1 cellular context compared by ENCODE assay signal in the genomic region with DNA sequence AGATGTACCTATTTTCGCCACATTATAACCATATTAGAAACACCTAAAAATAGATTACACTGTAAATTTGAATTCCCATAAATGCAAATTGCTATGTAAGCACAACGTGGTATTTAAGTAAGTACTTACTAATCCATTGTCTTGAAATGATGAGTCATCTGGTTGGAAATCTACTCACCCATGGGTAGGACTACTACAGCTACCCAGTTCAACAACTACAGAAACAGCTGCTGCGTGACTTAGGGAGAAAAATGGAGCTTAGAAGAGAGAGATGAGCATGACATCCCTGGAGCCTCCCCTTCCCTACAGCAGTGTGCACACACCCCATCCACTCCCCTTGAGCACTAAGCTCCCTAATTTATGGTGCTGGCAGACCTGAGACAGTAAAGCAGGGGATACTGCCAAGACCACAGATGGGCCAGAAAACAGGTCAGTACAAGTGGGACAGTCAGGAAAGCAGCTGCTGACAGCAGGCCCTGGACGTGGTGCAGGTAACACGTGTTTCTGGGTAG.
TF ChIP-seq lines count a peak whose summit lies in the region.

No MANE protein-coding gene starts in this region.

TF ChIP-seq in GM12878, 131 proteins besides CTCF, POLR2A, EP300 and RAD21:
- TF ChIP-seq POU2F2 (IDR thresholded peaks at IDR 0.05; ENCODE audit: borderline replicate concordance, low read depth, low read length) (peak; percentile 25; the same call in 1 of the 3 replicates), MTA2 (IDR thresholded peaks at IDR 0.05; ENCODE audit: low read depth) (0 out of 2 replicates have a peak, but pooled peaks have one; percentile 31), ETV6 (conservative IDR thresholded peaks at IDR 0.05 in 1 of 2, IDR thresholded peaks at IDR 0.05 in 1 of 2; ENCODE audit: borderline replicate concordance in 1 of 2, low read depth in 1 of 2) (0 out of 4 replicates have a peak, but pooled peaks of 1 of the 2 experiments have one; percentile 18), CREM (IDR thresholded peaks at IDR 0.05; ENCODE audit: low read depth) (no peak), PAX5 (IDR thresholded peaks at IDR 0.05; ENCODE audit: borderline replicate concordance, low read depth, low read length) (peak; percentile 70), KAT2A (conservative IDR thresholded peaks at IDR 0.05; ENCODE audit: control insufficient read depth, low read depth, low read length) (no peak), MEF2B (IDR thresholded peaks at IDR 0.05; ENCODE audit: partially characterized antibody, poor library complexity, severe bottlenecking) (peak; percentile 66), MEF2A (IDR thresholded peaks at IDR 0.05; ENCODE audit: insufficient read depth, low read depth, low read length) (peak; percentile 83), BCL11A (IDR thresholded peaks at IDR 0.05; ENCODE audit: low read depth, low read length) (0 out of 2 replicates have a peak, but pooled peaks have one; percentile 21), IKZF2 (IDR thresholded peaks at IDR 0.05) (peak; percentile 17 to 38; a peak in 1 of 4 replicates), RUNX3 (IDR thresholded peaks at IDR 0.05; ENCODE audit: low read length) (peak; percentile 63), JUND (IDR thresholded peaks at IDR 0.05; ENCODE audit: low read depth, low read length) (0 out of 2 replicates have a peak, but pooled peaks have one; percentile 25), TCF3 (IDR thresholded peaks at IDR 0.05; ENCODE audit: borderline replicate concordance, insufficient read depth, low read depth, low read length) (peak; percentile 71; the same call in 1 of the 2 replicates), JUNB (IDR thresholded peaks at IDR 0.05) (peak; percentile 58), BHLHE40 (IDR thresholded peaks at IDR 0.05; ENCODE audit: borderline replicate concordance in 1 of 2, low read depth in 2 of 2, low read length in 1 of 2) (0 out of 4 replicates have a peak, but pooled peaks of 1 of the 2 experiments have one; percentile 24), ATF7 (IDR thresholded peaks at IDR 0.05; ENCODE audit: low read depth) (peak; percentile 23; the same call in 1 of the 2 replicates), RB1 (IDR thresholded peaks at IDR 0.05; ENCODE audit: borderline replicate concordance) (no peak)
- TF ChIP-seq, protein P1, sequence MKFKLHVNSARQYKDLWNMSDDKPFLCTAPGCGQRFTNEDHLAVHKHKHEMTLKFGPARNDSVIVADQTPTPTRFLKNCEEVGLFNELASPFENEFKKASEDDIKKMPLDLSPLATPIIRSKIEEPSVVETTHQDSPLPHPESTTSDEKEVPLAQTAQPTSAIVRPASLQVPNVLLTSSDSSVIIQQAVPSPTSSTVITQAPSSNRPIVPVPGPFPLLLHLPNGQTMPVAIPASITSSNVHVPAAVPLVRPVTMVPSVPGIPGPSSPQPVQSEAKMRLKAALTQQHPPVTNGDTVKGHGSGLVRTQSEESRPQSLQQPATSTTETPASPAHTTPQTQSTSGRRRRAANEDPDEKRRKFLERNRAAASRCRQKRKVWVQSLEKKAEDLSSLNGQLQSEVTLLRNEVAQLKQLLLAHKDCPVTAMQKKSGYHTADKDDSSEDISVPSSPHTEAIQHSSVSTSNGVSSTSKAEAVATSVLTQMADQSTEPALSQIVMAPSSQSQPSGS (IDR thresholded peaks at IDR 0.05; ENCODE audit: low read length), result peak; percentile 61; the same call in 1 of the 2 replicates
- TF ChIP-seq, protein P2, sequence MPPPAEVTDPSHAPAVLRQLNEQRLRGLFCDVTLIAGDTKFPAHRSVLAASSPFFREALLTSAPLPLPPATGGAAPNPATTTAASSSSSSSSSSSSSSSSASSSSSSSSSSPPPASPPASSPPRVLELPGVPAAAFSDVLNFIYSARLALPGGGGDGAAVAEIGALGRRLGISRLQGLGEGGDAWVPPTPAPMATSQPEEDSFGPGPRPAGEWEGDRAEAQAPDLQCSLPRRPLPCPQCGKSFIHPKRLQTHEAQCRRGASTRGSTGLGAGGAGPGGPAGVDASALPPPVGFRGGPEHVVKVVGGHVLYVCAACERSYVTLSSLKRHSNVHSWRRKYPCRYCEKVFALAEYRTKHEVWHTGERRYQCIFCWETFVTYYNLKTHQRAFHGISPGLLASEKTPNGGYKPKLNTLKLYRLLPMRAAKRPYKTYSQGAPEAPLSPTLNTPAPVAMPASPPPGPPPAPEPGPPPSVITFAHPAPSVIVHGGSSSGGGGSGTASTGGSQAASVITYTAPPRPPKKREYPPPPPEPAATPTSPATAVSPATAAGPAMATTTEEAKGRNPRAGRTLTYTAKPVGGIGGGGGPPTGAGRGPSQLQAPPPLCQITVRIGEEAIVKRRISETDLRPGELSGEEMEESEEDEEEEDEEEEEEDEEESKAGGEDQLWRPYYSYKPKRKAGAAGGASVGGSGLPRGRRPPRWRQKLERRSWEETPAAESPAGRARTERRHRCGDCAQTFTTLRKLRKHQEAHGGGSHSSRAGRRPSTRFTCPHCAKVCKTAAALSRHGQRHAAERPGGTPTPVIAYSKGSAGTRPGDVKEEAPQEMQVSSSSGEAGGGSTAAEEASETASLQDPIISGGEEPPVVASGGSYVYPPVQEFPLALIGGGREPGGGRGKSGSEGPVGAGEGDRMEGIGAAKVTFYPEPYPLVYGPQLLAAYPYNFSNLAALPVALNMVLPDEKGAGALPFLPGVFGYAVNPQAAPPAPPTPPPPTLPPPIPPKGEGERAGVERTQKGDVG (CRISPR knock-in tag; IDR thresholded peaks at IDR 0.05), result no peak
